8 cellular contexts compared by ENCODE assay signal in genomic region chr2:112542123-112542973, GRCh38. TPM values are rescaled to one million over a fixed set of nuclear protein-coding genes. Genes with fewer than 3 reads are reported as not detected.
DNase-seq lines count a peak whose midpoint lies in the region; ATAC-seq and TF ChIP-seq lines count a peak whose summit lies in the region.

Gene POLR1B (plus strand): TSS chr2:112542465. CDS start chr2:112542495, 30 bp downstream.

- CTCF ChIA-PET in activated CD4-positive, alpha-beta T cell treated with anti-CD3 and anti-CD28 coated beads for 36 hours (lab: Charles Lee) = interaction anchor here (0.7 to 1.6 kb wide), 4 partner anchors 31 to 452 kb away, joined by 3 to 5 read pairs (median 4); no protein-coding TSS in a partner anchor

- H3K4me3 ChIP-seq in BE2C (ENCODE audit: low read depth, low read length) (peak within 1 kb of the TSS; percentile 90), colonic mucosa (peak within 1 kb of the TSS; percentile 92)

- H3K27me3 Mint-ChIP-seq in activated CD4-positive, alpha-beta T cell treated with anti-CD3 and anti-CD28 coated beads for 36 hours = no peaks in the 10 kb centered on the region

- no peak within 1 kb of the TSS for H3K27ac Mint-ChIP-seq in activated CD4-positive, alpha-beta T cell treated with anti-CD3 and anti-CD28 coated beads for 36 hours

- H3K4me1 Mint-ChIP-seq in activated CD4-positive, alpha-beta T cell treated with anti-CD3 and anti-CD28 coated beads for 36 hours = peaks cover 18% of the 10 kb centered on the region

- ATAC-seq in HG03354 (IDR thresholded peaks at IDR 0.05; ENCODE audit: poor library complexity, severe bottlenecking, unreplicated experiment) = peak; percentile 85
- peak; percentile 85 for ATAC-seq in activated CD4-positive, alpha-beta T cell treated with anti-CD3 and anti-CD28 coated beads for 36 hours

- no peaks in the 10 kb centered on the region for H3K9me3 Mint-ChIP-seq in activated CD4-positive, alpha-beta T cell treated with anti-CD3 and anti-CD28 coated beads for 36 hours (ENCODE audit: low read depth)

- TF ChIP-seq CTCF in BE2C (IDR thresholded peaks at IDR 0.05; ENCODE audit: low read depth, low read length) (no peak), colonic mucosa (IDR thresholded peaks at IDR 0.05) (no peak)

- peaks cover 11% of the 10 kb centered on the region for H3K36me3 Mint-ChIP-seq in activated CD4-positive, alpha-beta T cell treated with anti-CD3 and anti-CD28 coated beads for 36 hours (ENCODE audit: low read depth)

- peaks cover 8% of the 10 kb centered on the region; the same call in 1 of the 2 replicates for H3K36me3 ChIP-seq in BE2C
- H3K36me3 ChIP-seq in colonic mucosa = no peaks in the 10 kb centered on the region

- no peaks in the 10 kb centered on the region for H3K27me3 ChIP-seq in BE2C
- H3K27me3 ChIP-seq in colonic mucosa = no peaks in the 10 kb centered on the region
- H3K27me3 ChIP-seq in layer of hippocampus (ENCODE audit: control insufficient read depth, insufficient read depth, low read length) = no peaks in the 10 kb centered on the region

- H3K4me3 Mint-ChIP-seq in activated CD4-positive, alpha-beta T cell treated with anti-CD3 and anti-CD28 coated beads for 36 hours = no peak within 1 kb of the TSS

- H3K4me1 ChIP-seq in BE2C (no peaks in the 10 kb centered on the region), colonic mucosa (peaks cover 3% of the 10 kb centered on the region)

- H3K27ac ChIP-seq in colonic mucosa (peak within 1 kb of the TSS; percentile 82), layer of hippocampus (ENCODE audit: low read depth, low read length) (peak within 1 kb of the TSS; percentile 95)

- DNase-seq in BE2C (peak; percentile 78), NCI-H446 treated with DMSO at 0.1 percent for 48 hours (lab: John Stamatoyannopoulos, UW) (peak; percentile 62), colonic mucosa (peak; percentile 90)
- peak; percentile 87 for DNase-seq in activated CD4-positive, alpha-beta T cell treated with anti-CD3 and anti-CD28 coated beads for 36 hours
- DNase-seq in stimulated activated CD4-positive, alpha-beta T cell treated with anti-CD3 and anti-CD28 coated beads, Interleukin-1b, Interleukin-23, amount 100 ng/mL, for 4 hours (ENCODE audit: low read depth in 2 of 2) = peak; percentile 59 to 62

- POLR2A ChIA-PET in activated CD4-positive, alpha-beta T cell treated with anti-CD3 and anti-CD28 coated beads for 36 hours (lab: Charles Lee) = interaction anchor here (1.2 kb wide), 1 partner anchor 104 kb away, joined by 3 read pairs; the partner anchor contains the start of gene SLC20A1

- peak within 1 kb of the TSS; percentile 61 to 94 for H3K9ac ChIP-seq in colonic mucosa (ENCODE audit: low read depth in 2 of 2, low read length in 2 of 2)

- intact Hi-C loops in activated CD4-positive, alpha-beta T cell treated with anti-CD3 and anti-CD28 coated beads for 36 hours (cut with DNase I, micrococcal nuclease) = loop anchor here (1.0 to 10.0 kb wide), 11 partner anchors 42 to 659 kb away; partner anchors contain the start of genes CHCHD5 (in 2 of the 2), SLC20A1 (in 2 of the 2), ZC3H6 (in 2 of the 2) and ZC3H8 (in 2 of the 2)
- intact Hi-C loops in colonic mucosa (cut with DNase I) = no loop called here

- peak; percentile 74 for TF ChIP-seq POLR2A in GM19099 (IDR thresholded peaks at IDR 0.05; ENCODE audit: extremely low read depth, insufficient read length, low read depth)

- H3K9me3 ChIP-seq in BE2C = no peaks in the 10 kb centered on the region
- H3K9me3 ChIP-seq in colonic mucosa = no peaks in the 10 kb centered on the region

RNA-seq across cellular contexts. Expression of gene POLR1B, which starts in this region (rescaled TPM):
- 26.9 TPM for polyA plus RNA-seq in BE2C (2012; ENCODE audit: insufficient read depth, insufficient read length, low read depth)
- 10 to 100 TPM; 47.0 to 63.3 TPM for total RNA-seq in activated CD4-positive, alpha-beta T cell treated with anti-CD3 and anti-CD28 coated beads for 36 hours
- 10 to 100 TPM; 13.5 to 29.6 TPM for total RNA-seq in colonic mucosa

Comparison
In these comparisons a context has a peak if more than half of its experiments do, and no peak if none do; other contexts are left out.
1. Peak in every context shown above with its lines: DNase-seq, ATAC-seq, H3K4me3 ChIP-seq and H3K27ac ChIP-seq.